11 cellular contexts compared by ENCODE assay signal in genomic region chr22:19873138-19873959, GRCh38. TPM values are rescaled to one million over a fixed set of nuclear protein-coding genes. Genes with fewer than 3 reads are reported as not detected.
DNase-seq lines count a peak whose midpoint lies in the region; ATAC-seq, FAIRE-seq and TF ChIP-seq lines count a peak whose summit lies in the region.
"Had no signal": no experiment of that assay in that cellular context is flagged by ENCODE, and none has a peak within 500 bp of the region (broad histone marks: within the 10 kb centered on the region; RNA-seq: fewer than 3 reads in every experiment).

No MANE protein-coding gene starts in this region.

- TF ChIP-seq CTCF in PC-9 (conservative IDR thresholded peaks at IDR 0.05) = no peak

- no peaks in the 10 kb centered on the region for H3K9me2 ChIP-seq in PC-9 (ENCODE audit: insufficient read depth)

- H3K4me2 ChIP-seq in PC-9 = no peak overlapping the region

- no peak for ATAC-seq in activated CD8-positive, alpha-beta memory T cell treated with anti-CD3 and anti-CD28 coated beads, Interleukin-2, amount 10 ng/mL, durations not matched to agents 7 days and 5 days
- peak; percentile 3 for ATAC-seq in esophagus mucosa
- no peak for ATAC-seq in GM19463 (IDR thresholded peaks at IDR 0.05; ENCODE audit: unreplicated experiment)

- no peaks in the 10 kb centered on the region for H3F3A ChIP-seq in PC-9 (ENCODE audit: insufficient read depth, low read depth)

- no peaks in the 10 kb centered on the region for H3K27me3 Mint-ChIP-seq in activated CD8-positive, alpha-beta memory T cell treated with anti-CD3 and anti-CD28 coated beads, Interleukin-2, amount 10 ng/mL, durations not matched to agents 7 days and 5 days
- H3K27me3 Mint-ChIP-seq: activated B cell treated with CpG ODN at 0.5 μM for 24 hours had no signal

- no peak overlapping the region for H3K27ac Mint-ChIP-seq in activated CD8-positive, alpha-beta memory T cell treated with anti-CD3 and anti-CD28 coated beads, Interleukin-2, amount 10 ng/mL, durations not matched to agents 7 days and 5 days
- H3K27ac Mint-ChIP-seq: activated B cell treated with CpG ODN at 0.5 μM for 24 hours had no signal

- H3K4me3 ChIP-seq in small intestine (ENCODE audit: low read depth in 1 of 2, low read length in 2 of 2) (no peak overlapping the region), PC-9 (no peak overlapping the region)

- H4K20me1 ChIP-seq in PC-9 (ENCODE audit: insufficient read depth) = no peaks in the 10 kb centered on the region

- H3K4me1 ChIP-seq in small intestine (ENCODE audit: control insufficient read depth in 2 of 2, insufficient read depth in 1 of 2, low read depth in 1 of 2, low read length in 1 of 2) (no peaks in the 10 kb centered on the region), PC-9 (replicated peaks; ENCODE audit: insufficient read depth) (no peaks in the 10 kb centered on the region)

- no peaks in the 10 kb centered on the region for H3K36me3 Mint-ChIP-seq in activated CD8-positive, alpha-beta memory T cell treated with anti-CD3 and anti-CD28 coated beads, Interleukin-2, amount 10 ng/mL, durations not matched to agents 7 days and 5 days

- no peaks in the 10 kb centered on the region for H3K9me3 Mint-ChIP-seq in activated CD8-positive, alpha-beta memory T cell treated with anti-CD3 and anti-CD28 coated beads, Interleukin-2, amount 10 ng/mL, durations not matched to agents 7 days and 5 days (ENCODE audit: low read depth)
- H3K9me3 Mint-ChIP-seq: activated B cell treated with CpG ODN at 0.5 μM for 24 hours had no signal

- peaks cover 3% of the 10 kb centered on the region for H3K4me1 Mint-ChIP-seq in activated CD8-positive, alpha-beta memory T cell treated with anti-CD3 and anti-CD28 coated beads, Interleukin-2, amount 10 ng/mL, durations not matched to agents 7 days and 5 days
- H3K4me1 Mint-ChIP-seq: activated B cell treated with CpG ODN at 0.5 μM for 24 hours had no signal

- no TSS peak for BruUV-seq in PC-9 (replicated peaks; lab: Mats Ljungman, UMichigan)

- H3K27ac ChIP-seq in small intestine (ENCODE audit: low read depth in 1 of 2, low read length in 1 of 2) (no peak overlapping the region), PC-9 (no peak overlapping the region)

- intact Hi-C loops in PC-9 (cut with micrococcal nuclease; ENCODE audit: unreplicated experiment) = no loop called here

- FAIRE-seq in small intestine (lab: Jason Lieb, UNC) = no peak

- H2AFZ ChIP-seq in PC-9 = no peak overlapping the region

- CTCF ChIA-PET in activated CD8-positive, alpha-beta memory T cell treated with anti-CD3 and anti-CD28 coated beads, Interleukin-2, amount 10 ng/mL, durations not matched to agents 7 days and 5 days (lab: Charles Lee) = no interaction called here
- CTCF ChIA-PET in PC-9 (lab: Charles Lee) = no interaction called here

- H3K36me3 ChIP-seq in small intestine (ENCODE audit: control insufficient read depth in 2 of 2, insufficient read depth in 2 of 2, low read length in 2 of 2) (no peaks in the 10 kb centered on the region), PC-9 (ENCODE audit: low read depth) (no peaks in the 10 kb centered on the region)

- POLR2A ChIA-PET in PC-9 (lab: Charles Lee; ENCODE audit: unreplicated experiment) = no interaction called here

- H3K4me3 Mint-ChIP-seq in activated CD8-positive, alpha-beta memory T cell treated with anti-CD3 and anti-CD28 coated beads, Interleukin-2, amount 10 ng/mL, durations not matched to agents 7 days and 5 days = no peak overlapping the region
- H3K4me3 Mint-ChIP-seq: activated B cell treated with CpG ODN at 0.5 μM for 24 hours had no signal

- no peaks in the 10 kb centered on the region for H3K79me2 ChIP-seq in PC-9 (ENCODE audit: low read depth)

- peak; percentile 45 for DNase-seq in activated CD8-positive, alpha-beta memory T cell treated with anti-CD3 and anti-CD28 coated beads for 24 hours
- no peak for DNase-seq in activated CD8-positive, alpha-beta memory T cell treated with anti-CD3 and anti-CD28 coated beads, Interleukin-2, amount 10 ng/mL, durations not matched to agents 7 days and 5 days
- DNase-seq in LoVo (ENCODE audit: low spot score) = peak; percentile 42
- peak; percentile 76 for DNase-seq in small intestine
- DNase-seq in NCI-H524 treated with DMSO at 0.1 percent for 48 hours (lab: John Stamatoyannopoulos, UW) = no peak
- DNase-seq in PC-9 = no peak
- DNase-seq: activated B cell treated with CpG ODN at 0.5 μM for 24 hours; effector CD4-positive, alpha-beta T cell; NCI-H2227 treated with DMSO at 0.1 percent for 48 hours had no signal

- H3K27me3 ChIP-seq in small intestine (ENCODE audit: control insufficient read depth in 2 of 2, insufficient read depth in 2 of 2, low read length in 2 of 2) (no peaks in the 10 kb centered on the region), PC-9 (ENCODE audit: insufficient read depth, low read depth) (no peaks in the 10 kb centered on the region)

- 27 to 66% (median 33%) methylated on average over 26 to 27 of the region's 27 CpGs for whole genome bisulfite sequencing in small intestine, 3 donors

- H3K9me3 ChIP-seq in small intestine (ENCODE audit: control insufficient read depth, low read depth) = no peaks in the 10 kb centered on the region
- H3K9me3 ChIP-seq in PC-9 (ENCODE audit: insufficient read depth, low read depth) = no peaks in the 10 kb centered on the region

RNA-seq across cellular contexts. Expression of gene GNB1L, which starts 18.7 kb away (rescaled TPM):
- total RNA-seq in activated CD8-positive, alpha-beta memory T cell treated with anti-CD3 and anti-CD28 coated beads, Interleukin-2, amount 10 ng/mL, durations not matched to agents 7 days and 5 days = 10 to 100 TPM; 13.7 to 14.7 TPM
- 3.9 TPM for total RNA-seq in esophagus mucosa
- 10 to 100 TPM in 2 of 3 donors, 1 to 10 TPM in 1; 7.6 to 18.9 (median 12.1) TPM for polyA plus RNA-seq in small intestine
- total RNA-seq in PC-9 (2021) = 10.3 and 13.9 TPM in 2 replicates

RNA-seq across cellular contexts. Expression of gene RTL10, which starts 18.7 kb away (rescaled TPM):
- total RNA-seq in activated CD8-positive, alpha-beta memory T cell treated with anti-CD3 and anti-CD28 coated beads, Interleukin-2, amount 10 ng/mL, durations not matched to agents 7 days and 5 days = 10 to 100 TPM; 12.8 to 15.9 TPM
- total RNA-seq in esophagus mucosa = 14.0 TPM
- polyA plus RNA-seq in small intestine = 10 to 100 TPM in 2 of 3 donors, 1 to 10 TPM in 1; 9.7 to 30.6 (median 26.5) TPM
- 20.9 and 23.5 TPM in 2 replicates for total RNA-seq in PC-9 (2021)

Comparison
In these comparisons a context has a peak if more than half of its experiments do, and no peak if none do; other contexts are left out.
1. DNase-seq: peak in activated CD8-positive, alpha-beta memory T cell treated with anti-CD3 and anti-CD28 coated beads for 24 hours (single experiment), LoVo (single experiment) and small intestine (single experiment); none in activated CD8-positive, alpha-beta memory T cell treated with anti-CD3 and anti-CD28 coated beads, Interleukin-2, amount 10 ng/mL, durations not matched to agents 7 days and 5 days (single experiment), NCI-H524 treated with DMSO at 0.1 percent for 48 hours (single experiment) and PC-9 (0 of 2).